In the genomic region with DNA sequence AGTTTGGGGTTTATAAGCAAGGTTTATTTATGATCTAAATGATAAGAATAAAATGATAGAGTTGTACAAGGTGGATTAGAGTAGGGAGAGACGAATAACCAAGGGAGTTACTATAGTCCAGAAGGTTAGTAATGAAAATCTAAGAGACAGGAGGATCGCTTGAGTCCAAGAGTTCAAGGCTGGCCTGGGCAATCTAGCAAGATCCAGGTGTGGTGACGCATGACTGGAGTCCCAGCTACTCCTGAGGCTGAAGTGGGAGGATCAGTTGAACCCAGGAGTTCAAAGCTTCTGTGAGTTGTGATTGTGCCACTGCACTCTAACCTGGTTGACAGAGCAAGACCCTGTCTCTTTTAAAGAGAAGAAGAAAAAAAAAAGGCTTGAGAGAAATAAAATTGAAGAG, we compare ENCODE assay signal across 25 cellular contexts. TPM values are rescaled to one million over a fixed set of nuclear protein-coding genes. Genes with fewer than 3 reads are reported as not detected.
A peak's percentile ranks its signal among the peaks of the same experiment; 100 is the strongest.
DNase-seq lines count a peak whose midpoint lies in the region; ATAC-seq and TF ChIP-seq lines count a peak whose summit lies in the region.
"Had no signal": no experiment of that assay in that cellular context is flagged by ENCODE, and none has a peak within 500 bp of the region (broad histone marks: within the 10 kb centered on the region; RNA-seq: fewer than 3 reads in every experiment).

No MANE protein-coding gene starts in this region.

- no peak overlapping the region for H3K4me3 ChIP-seq in neuronal stem cell (ENCODE audit: low read length in 2 of 2)
- H3K4me3 ChIP-seq in stomach, result no peak overlapping the region
- H3K4me3 ChIP-seq: GM23338, HAP-1, MG63 had no signal

- H3K9ac ChIP-seq in neuronal stem cell (ENCODE audit: low read depth, low read length, poor library complexity), result peak overlapping the region; percentile 46

- H4K91ac ChIP-seq in neuronal stem cell (ENCODE audit: low read depth, low read length, poor library complexity), result no peak overlapping the region

- H3K27ac ChIP-seq in neuronal stem cell (replicated peaks; ENCODE audit: low read length) (no peak overlapping the region), stomach (no peak overlapping the region)
- H3K27ac ChIP-seq: RWPE1 had no signal

- H3K27me3 Mint-ChIP-seq in stimulated activated naive CD8-positive, alpha-beta T cell treated with anti-CD3 and anti-CD28 coated beads, Interleukin-15, amount 100 ng/mL, for 72 hours, result no peaks in the 10 kb centered on the region
- no peaks in the 10 kb centered on the region for H3K27me3 Mint-ChIP-seq in dendritic cell treated with granulocyte-macrophage colony-stimulating factor and Interleukin-4, amounts not matched to agents 40 ng/mL and 50 ng/mL, for 4 days

- no peak overlapping the region for H3K14ac ChIP-seq in neuronal stem cell (ENCODE audit: low read length)

- no peak overlapping the region for H3K4me2 ChIP-seq in neuronal stem cell (ENCODE audit: insufficient read depth, low read length, poor library complexity, severe bottlenecking)
- H3K4me2 ChIP-seq: GM23338 had no signal

- H2BK12ac ChIP-seq in neuronal stem cell (ENCODE audit: low read length), result no peak overlapping the region

- H2AK5ac ChIP-seq in neuronal stem cell (ENCODE audit: low read depth, low read length), result no peak overlapping the region

- H3K79me1 ChIP-seq in neuronal stem cell (ENCODE audit: low read depth, low read length), result no peaks in the 10 kb centered on the region

- TF ChIP-seq EP300 in stomach (IDR thresholded peaks at IDR 0.05), result no peak

- peak overlapping the region; percentile 8 to 55 for H3K27ac Mint-ChIP-seq in stimulated activated naive CD8-positive, alpha-beta T cell treated with anti-CD3 and anti-CD28 coated beads, Interleukin-15, amount 100 ng/mL, for 72 hours
- H3K27ac Mint-ChIP-seq in dendritic cell treated with granulocyte-macrophage colony-stimulating factor and Interleukin-4, amounts not matched to agents 40 ng/mL and 50 ng/mL, for 4 days, result peak overlapping the region; percentile 19
- H3K27ac Mint-ChIP-seq: CD8-positive, alpha-beta T cell; GM23338; HFFc6 had no signal

- H3K9me3 ChIP-seq in neuronal stem cell (replicated peaks in 1 of 2; ENCODE audit: control insufficient read depth in 2 of 2, insufficient read depth in 1 of 2, low read depth in 1 of 2, low read length in 2 of 2) (peaks cover 0 to 3% of the 10 kb centered on the region in 2 donors), stomach (no peaks in the 10 kb centered on the region)
- H3K9me3 ChIP-seq: Caco-2, HAP-1, MG63 had no signal

- ATAC-seq in stimulated activated naive CD8-positive, alpha-beta T cell treated with anti-CD3 and anti-CD28 coated beads, Interleukin-15, amount 100 ng/mL, for 72 hours, result no peak
- ATAC-seq in stimulated activated naive CD8-positive, alpha-beta T cell treated with anti-CD3 and anti-CD28 coated beads, Interleukin-15, Interleukin-2, amounts not matched to agents 100 U/mL and 50 U/mL, for 24 hours, result no peak
- ATAC-seq: CD8-positive, alpha-beta T cell; GM23338 had no signal

- DNase-seq in stimulated activated naive CD8-positive, alpha-beta T cell treated with anti-CD3 and anti-CD28 coated beads, Interleukin-15, amount 100 ng/mL, for 72 hours, result no peak
- no peak for DNase-seq in stimulated activated naive CD8-positive, alpha-beta T cell treated with anti-CD3 and anti-CD28 coated beads, Interleukin-15, Interleukin-2, amounts not matched to agents 100 U/mL and 50 U/mL, for 24 hours
- DNase-seq in neuronal stem cell (ENCODE audit: low spot score) (no peak), stomach (no peak), midbrain (lab: John Stamatoyannopoulos, UW) (no peak), islet precursor cell (no peak)
- DNase-seq: C1 segment of cervical spinal cord; Caco-2; CD8-positive, alpha-beta T cell; DMS79; EL; GF-D8; HFFc6; IMR-90; KG1; MG63; NCI-H1417; NCI-H1694; NCI-H2029 treated with DMSO at 0.1 percent for 48 hours; NCI-H526 treated with DMSO at 0.1 percent for 48 hours; SHP77 had no signal

- H3K23ac ChIP-seq in neuronal stem cell (ENCODE audit: low read depth, low read length, poor library complexity), result no peak overlapping the region

- no peak overlapping the region for H3K4me3 Mint-ChIP-seq in stimulated activated naive CD8-positive, alpha-beta T cell treated with anti-CD3 and anti-CD28 coated beads, Interleukin-15, amount 100 ng/mL, for 72 hours
- no peak overlapping the region for H3K4me3 Mint-ChIP-seq in dendritic cell treated with granulocyte-macrophage colony-stimulating factor and Interleukin-4, amounts not matched to agents 40 ng/mL and 50 ng/mL, for 4 days
- H3K4me3 Mint-ChIP-seq: CD8-positive, alpha-beta T cell; GM23338; HFFc6 had no signal

- no peaks in the 10 kb centered on the region for H3K27me3 ChIP-seq in neuronal stem cell (ENCODE audit: control insufficient read depth in 3 of 3, insufficient read depth in 3 of 3, low read depth in 1 of 3, low read length in 3 of 3)
- H3K27me3 ChIP-seq in stomach, result no peaks in the 10 kb centered on the region
- H3K27me3 ChIP-seq: MG63 had no signal

- no peak overlapping the region for H2AFZ ChIP-seq in neuronal stem cell (ENCODE audit: low read length)
- H2AFZ ChIP-seq: GM23338 had no signal

- H3K18ac ChIP-seq in neuronal stem cell (ENCODE audit: low read length), result no peak overlapping the region

- H3K36me3 ChIP-seq in neuronal stem cell (replicated peaks in 1 of 2; ENCODE audit: control insufficient read depth in 2 of 2, insufficient read depth in 2 of 2, low read length in 2 of 2) (peaks cover 43 to 99% of the 10 kb centered on the region in 2 donors), stomach (peaks cover 32 to 97% (median 93%) of the 10 kb centered on the region in 4 donors)

- 100% methylated on average over 1 of the region's 3 CpGs; no CpG with 5 or more reads in 1 of the 2 donors for WGBS in neuronal stem cell (ENCODE audit: extremely low coverage in 2 of 2, insufficient read length in 2 of 2, insufficient replicate concordance in 1 of 2), 2 donors
- 73 to 88% (median 79%) methylated on average over 3 of the region's 3 CpGs for WGBS in stomach, 5 donors

- H2BK120ac ChIP-seq in neuronal stem cell (ENCODE audit: low read depth, low read length), result no peak overlapping the region

- H2BK15ac ChIP-seq in neuronal stem cell (ENCODE audit: low read length), result no peak overlapping the region

- no peak for TF ChIP-seq CTCF in stomach (IDR thresholded peaks at IDR 0.05)

- H3K9me3 Mint-ChIP-seq in stimulated activated naive CD8-positive, alpha-beta T cell treated with anti-CD3 and anti-CD28 coated beads, Interleukin-15, amount 100 ng/mL, for 72 hours, result no peaks in the 10 kb centered on the region
- no peaks in the 10 kb centered on the region for H3K9me3 Mint-ChIP-seq in dendritic cell treated with granulocyte-macrophage colony-stimulating factor and Interleukin-4, amounts not matched to agents 40 ng/mL and 50 ng/mL, for 4 days
- H3K9me3 Mint-ChIP-seq: CD8-positive, alpha-beta T cell; HFFc6 had no signal

- no peaks in the 10 kb centered on the region for H3K4me1 ChIP-seq in neuronal stem cell (ENCODE audit: control insufficient read depth in 2 of 2, insufficient read depth in 1 of 2, low read depth in 1 of 2, low read length in 2 of 2)
- H3K4me1 ChIP-seq in stomach, result peaks cover 4 to 21% (median 14%) of the 10 kb centered on the region in 4 donors
- H3K4me1 ChIP-seq: Caco-2, HAP-1 had no signal

- no peak overlapping the region for H2BK5ac ChIP-seq in neuronal stem cell (ENCODE audit: low read length)

- intact Hi-C loops in dendritic cell treated with granulocyte-macrophage colony-stimulating factor and Interleukin-4, amounts not matched to agents 40 ng/mL and 50 ng/mL, for 4 days (cut with micrococcal nuclease), result no loop called here
- intact Hi-C loops in stomach (cut with DNase I; ENCODE audit: low total_unique reads), result no loop called here

- peaks cover 91% of the 10 kb centered on the region for H3K36me3 Mint-ChIP-seq in dendritic cell treated with granulocyte-macrophage colony-stimulating factor and Interleukin-4, amounts not matched to agents 40 ng/mL and 50 ng/mL, for 4 days (ENCODE audit: low read depth)

- H3K4ac ChIP-seq in neuronal stem cell (ENCODE audit: low read length), result no peak overlapping the region

- H3K4me1 Mint-ChIP-seq in stimulated activated naive CD8-positive, alpha-beta T cell treated with anti-CD3 and anti-CD28 coated beads, Interleukin-15, amount 100 ng/mL, for 72 hours, result peaks cover 38% of the 10 kb centered on the region
- H3K4me1 Mint-ChIP-seq in dendritic cell treated with granulocyte-macrophage colony-stimulating factor and Interleukin-4, amounts not matched to agents 40 ng/mL and 50 ng/mL, for 4 days (ENCODE audit: low read depth), result peaks cover 6% of the 10 kb centered on the region
- H3K4me1 Mint-ChIP-seq: GM23338 had no signal

- no peak overlapping the region for H4K8ac ChIP-seq in neuronal stem cell (ENCODE audit: low read depth, low read length)

- TF ChIP-seq POLR2A in stomach (IDR thresholded peaks at IDR 0.05), result no peak

RNA-seq across cellular contexts. Expression of a gene that starts 12.3 kb away (rescaled TPM):
- 58.5 TPM for polyA plus RNA-seq in neuronal stem cell (2013, experiment 1 of 2)
- 61.2 TPM for polyA plus RNA-seq in neuronal stem cell (2013, experiment 2 of 2)
- 10 to 100 TPM; 13.3 to 31.0 (median 17.9) TPM for total RNA-seq in stomach
- 1 to 10 TPM; 4.8 to 8.6 (median 5.9) TPM for polyA plus RNA-seq in stomach

RNA-seq across cellular contexts. Expression of a gene that starts 30.1 kb away (rescaled TPM):
- polyA plus RNA-seq in neuronal stem cell (2013, experiment 1 of 2), result 16.6 TPM
- 17.0 TPM for polyA plus RNA-seq in neuronal stem cell (2013, experiment 2 of 2)
- 100 to 1,000 TPM in 1 of 5 donors, 10 to 100 TPM in 4; 17.3 to 150 (median 51.3) TPM for total RNA-seq in stomach
- 10 to 100 TPM; 29.3 to 32.7 (median 30.1) TPM for polyA plus RNA-seq in stomach
